27 cellular contexts compared by ENCODE assay signal in genomic region chr13:44783987-44784734, GRCh38.
"Had no signal": no experiment of that assay in that cellular context is flagged by ENCODE, and none has a peak within 500 bp of the region (broad histone marks: within the 10 kb centered on the region; RNA-seq: fewer than 3 reads in every experiment).

No MANE protein-coding gene starts in this region.

- H3K79me2 ChIP-seq: hepatocyte had no signal

- DNase-seq: heart right ventricle; kidney glomerular epithelial cell; left cardiac atrium; left lung; lower lobe of right lung; mammary epithelial cell; mesenchymal stem cell; naive thymus-derived CD4-positive, alpha-beta T cell; ovary; stimulated activated CD4-positive, alpha-beta T cell treated with anti-CD3 and anti-CD28 coated beads, Interleukin-1b, Interleukin-23, amount 100 ng/mL, for 48 hours; stimulated activated CD4-positive, alpha-beta T cell treated with anti-CD3 and anti-CD28 coated beads, Interleukin-2, amount 100 ng/mL, for 48 hours; stimulated activated CD4-positive, alpha-beta T cell treated with anti-CD3 and anti-CD28 coated beads, Interleukin-4, amount 100 ng/mL, for 4 hours; stimulated activated CD8-positive, alpha-beta memory T cell treated with anti-CD3 and anti-CD28 coated beads, Interleukin-4, amount 100 ng/mL, for 48 hours; stimulated activated naive CD4-positive, alpha-beta T cell treated with Interleukin-2 at 50 U/mL for 16 hours; stimulated activated naive CD8-positive, alpha-beta T cell treated with anti-CD3 and anti-CD28 coated beads, Interleukin-15, amount 100 ng/mL, for 72 hours; substantia nigra; uterus had no signal

- H3K36me3 ChIP-seq: heart right ventricle, left lung, lower lobe of right lung, ovary, right atrium auricular region, tibial nerve, uterus had no signal

- H3K36me3 Mint-ChIP-seq: mesothelial cell of epicardium; naive thymus-derived CD4-positive, alpha-beta T cell; natural killer cell treated with Interleukin-12 subunit alpha and Interleukin-12 subunit beta and Interleukin-15 and Interleukin-18, amount 100 ng/mL, for 72 hours; stimulated activated memory B cell treated with anti-CD40 and anti-IgM and Interleukin-4, amounts not matched to agents 10 μg/mL and 1 μg/mL and 100 μg/mL, for 72 hours; type B pancreatic cell had no signal

- H3K27me3 ChIP-seq: heart right ventricle, hepatocyte, left lung, ovary, right atrium auricular region, tibial nerve, uterus had no signal

- H3K9me3 ChIP-seq: heart right ventricle, left lung, lower lobe of right lung, ovary, right atrium auricular region, tibial nerve, uterus had no signal

- H3K4me3 ChIP-seq: heart right ventricle, hepatocyte, left lung, lower lobe of right lung, ovary, right atrium auricular region, skin epidermis, tibial nerve, uterus had no signal

- H3K27ac ChIP-seq: heart right ventricle, hepatocyte, left lung, lower lobe of right lung, ovary, right atrium auricular region, skin epidermis, tibial nerve, uterus had no signal

- H3K4me1 ChIP-seq: left lung, lower lobe of right lung, right atrium auricular region, tibial nerve, uterus had no signal

- H3K4me2 ChIP-seq: hepatocyte had no signal

- H3K27me3 Mint-ChIP-seq: natural killer cell treated with Interleukin-12 subunit alpha and Interleukin-12 subunit beta and Interleukin-15 and Interleukin-18, amount 100 ng/mL, for 72 hours; progenitor cell of endocrine pancreas; stimulated activated naive CD8-positive, alpha-beta T cell treated with anti-CD3 and anti-CD28 coated beads, Interleukin-15, amount 100 ng/mL, for 72 hours; type B pancreatic cell had no signal

- ATAC-seq: heart right ventricle; left cardiac atrium; left lung; lower lobe of right lung; naive thymus-derived CD4-positive, alpha-beta T cell; natural killer cell treated with Interleukin-12 subunit alpha and Interleukin-12 subunit beta and Interleukin-15 and Interleukin-18, amount 100 ng/mL, for 72 hours; sciatic nerve; stimulated activated memory B cell treated with anti-CD40 and anti-IgM and Interleukin-4, amounts not matched to agents 10 μg/mL and 1 μg/mL and 100 μg/mL, for 72 hours; stimulated activated naive CD8-positive, alpha-beta T cell treated with anti-CD3 and anti-CD28 coated beads, Interleukin-15, amount 100 ng/mL, for 72 hours had no signal

- H3K27ac Mint-ChIP-seq: mesothelial cell of epicardium; naive thymus-derived CD4-positive, alpha-beta T cell; natural killer cell treated with Interleukin-12 subunit alpha and Interleukin-12 subunit beta and Interleukin-15 and Interleukin-18, amount 100 ng/mL, for 72 hours; progenitor cell of endocrine pancreas; stimulated activated memory B cell treated with anti-CD40 and anti-IgM and Interleukin-4, amounts not matched to agents 10 μg/mL and 1 μg/mL and 100 μg/mL, for 72 hours; stimulated activated naive CD8-positive, alpha-beta T cell treated with anti-CD3 and anti-CD28 coated beads, Interleukin-15, amount 100 ng/mL, for 72 hours; type B pancreatic cell had no signal

- H2AFZ ChIP-seq: hepatocyte had no signal

- H3K4me3 Mint-ChIP-seq: mesothelial cell of epicardium; naive thymus-derived CD4-positive, alpha-beta T cell; natural killer cell treated with Interleukin-12 subunit alpha and Interleukin-12 subunit beta and Interleukin-15 and Interleukin-18, amount 100 ng/mL, for 72 hours; stimulated activated memory B cell treated with anti-CD40 and anti-IgM and Interleukin-4, amounts not matched to agents 10 μg/mL and 1 μg/mL and 100 μg/mL, for 72 hours; stimulated activated naive CD8-positive, alpha-beta T cell treated with anti-CD3 and anti-CD28 coated beads, Interleukin-15, amount 100 ng/mL, for 72 hours; type B pancreatic cell had no signal

- H3K4me1 Mint-ChIP-seq: mesothelial cell of epicardium; naive thymus-derived CD4-positive, alpha-beta T cell; stimulated activated memory B cell treated with anti-CD40 and anti-IgM and Interleukin-4, amounts not matched to agents 10 μg/mL and 1 μg/mL and 100 μg/mL, for 72 hours; stimulated activated naive CD8-positive, alpha-beta T cell treated with anti-CD3 and anti-CD28 coated beads, Interleukin-15, amount 100 ng/mL, for 72 hours had no signal
